Comparison of ENCODE assay signal across 13 cellular contexts in genomic region chr1:198267921-198268320, GRCh38.
DNase-seq lines count a peak whose midpoint lies in the region; ATAC-seq and TF ChIP-seq lines count a peak whose summit lies in the region.
"Had no signal": no experiment of that assay in that cellular context is flagged by ENCODE, and none has a peak within 500 bp of the region (broad histone marks: within the 10 kb centered on the region; RNA-seq: fewer than 3 reads in every experiment).

No MANE protein-coding gene starts in this region.

- H3K9ac ChIP-seq in smooth muscle cell (ENCODE audit: low read depth) = peak overlapping the region; percentile 13

- peak; percentile 64 for ATAC-seq in foreskin keratinocyte

- H3K4me1 ChIP-seq in adrenal gland (replicated peaks in 1 of 2) (peaks cover 16 to 63% of the 10 kb centered on the region in 2 donors), foreskin keratinocyte (peaks cover 31% of the 10 kb centered on the region), smooth muscle cell (ENCODE audit: low read depth) (peaks cover 9% of the 10 kb centered on the region)

- H3K9me3 ChIP-seq in adrenal gland (replicated peaks in 1 of 3) (no peaks in the 10 kb centered on the region), smooth muscle cell (replicated peaks; ENCODE audit: low read depth) (no peaks in the 10 kb centered on the region), WERI-Rb-1 (ENCODE audit: severe bottlenecking) (no peaks in the 10 kb centered on the region)

- TF ChIP-seq CTCF in adrenal gland (IDR thresholded peaks at IDR 0.05) (no peak), foreskin keratinocyte (conservative IDR thresholded peaks at IDR 0.05) (no peak), smooth muscle cell (IDR thresholded peaks at IDR 0.05; ENCODE audit: borderline replicate concordance, insufficient read depth, poor library complexity, severe bottlenecking) (no peak), WERI-Rb-1 (IDR thresholded peaks at IDR 0.05; ENCODE audit: low read depth, low read length) (no peak)

- H3K36me3 ChIP-seq in adrenal gland (replicated peaks in 1 of 2) (no peaks in the 10 kb centered on the region), smooth muscle cell (ENCODE audit: low read depth) (peaks cover under 1% of the 10 kb centered on the region), WERI-Rb-1 (no peaks in the 10 kb centered on the region)

- H3K27ac ChIP-seq in adrenal gland (peak overlapping the region in 3 of 5 donors; percentile 55 to 60 (median 56)), foreskin keratinocyte (peak overlapping the region; percentile 34), smooth muscle cell (ENCODE audit: low read depth) (peak overlapping the region; percentile 57), WERI-Rb-1 (no peak overlapping the region)

- DNase-seq in HT1080 (ENCODE audit: low read depth) = peak; percentile 71
- no peak for DNase-seq in adrenal gland
- DNase-seq in foreskin keratinocyte = peak; percentile 67 to 85
- DNase-seq in smooth muscle cell (lab: John Stamatoyannopoulos, UW; ENCODE audit: unreplicated experiment) = no peak
- no peak for DNase-seq in T-helper 1 cell
- DNase-seq in activated naive CD4-positive, alpha-beta T cell treated with anti-CD3 and anti-CD28 coated beads, Interleukin-2, amount 50 U/mL, for 16 hours = no peak
- DNase-seq in WERI-Rb-1 = no peak
- DNase-seq: activated CD8-positive, alpha-beta memory T cell treated with anti-CD3 and anti-CD28 coated beads, Interleukin-2, amount 50 U/mL, for 4 hours; activated naive CD8-positive, alpha-beta T cell treated with anti-CD3 and anti-CD28 coated beads, Interleukin-2, amount 10 ng/mL, durations not matched to agents 7 days and 5 days; cortex of kidney; NCI-H187; NCI-H524; posterior cingulate gyrus had no signal

- H3K79me2 ChIP-seq in smooth muscle cell (ENCODE audit: low read depth) = peaks cover 7% of the 10 kb centered on the region

- 57 to 66% (median 58%) methylated on average over 4 of the region's 4 CpGs for WGBS in adrenal gland, 4 donors
- 57% methylated on average over 4 of the region's 4 CpGs for WGBS in smooth muscle cell (ENCODE audit: low lambda C conversion rate)

- H4K20me1 ChIP-seq in smooth muscle cell (ENCODE audit: low read depth) = peaks cover 4% of the 10 kb centered on the region

- H3K4me2 ChIP-seq in smooth muscle cell = peak overlapping the region; percentile 26

- H3K4me3 ChIP-seq in adrenal gland (no peak overlapping the region), smooth muscle cell (no peak overlapping the region), WERI-Rb-1 (ENCODE audit: low read depth, low read length) (no peak overlapping the region)

- H3F3A ChIP-seq in smooth muscle cell (ENCODE audit: low read depth) = peaks cover 10% of the 10 kb centered on the region

- H2AFZ ChIP-seq in smooth muscle cell (ENCODE audit: low read depth) = no peak overlapping the region

- TF ChIP-seq POLR2A in adrenal gland (IDR thresholded peaks at IDR 0.05) = no peak

- intact Hi-C loops in adrenal gland (cut with DNase I) = loop anchor here in 1 of 2 donors (10.0 kb wide), 1 partner anchor 93 kb away; no protein-coding TSS in a partner anchor

- H3K27me3 ChIP-seq in adrenal gland (no peaks in the 10 kb centered on the region), foreskin keratinocyte (no peaks in the 10 kb centered on the region), smooth muscle cell (ENCODE audit: low read depth) (no peaks in the 10 kb centered on the region), WERI-Rb-1 (ENCODE audit: insufficient read depth, low read depth, severe bottlenecking) (no peaks in the 10 kb centered on the region)

Comparison
In these comparisons a context has a peak if more than half of its experiments do, and no peak if none do; other contexts are left out.
1. DNase-seq: peak in HT1080 (single experiment) and foreskin keratinocyte (2 of 2); none in adrenal gland (0 of 7), smooth muscle cell (single experiment), T-helper 1 cell (0 of 5), activated naive CD4-positive, alpha-beta T cell treated with anti-CD3 and anti-CD28 coated beads, Interleukin-2, amount 50 U/mL, for 16 hours (single experiment) and WERI-Rb-1 (single experiment).